In genomic region chr2:233281553-233281952, GRCh38 we compare ENCODE assay signal across 1 cellular context.
TF ChIP-seq lines count a peak whose summit lies in the region.

No MANE protein-coding gene starts in this region.

TF ChIP-seq in GM23338, 12 proteins besides CTCF, POLR2A, EP300 and RAD21 (continued from another document):
- no peak for TF ChIP-seq REST (IDR thresholded peaks at IDR 0.05; ENCODE audit: unreplicated experiment)
- no peak for TF ChIP-seq EZH2 (IDR thresholded peaks at IDR 0.05; ENCODE audit: low read depth, unreplicated experiment)
- no peak for TF ChIP-seq NANOG (IDR thresholded peaks at IDR 0.05; ENCODE audit: borderline replicate concordance)
- no peak for TF ChIP-seq JUNB (IDR thresholded peaks at IDR 0.05; ENCODE audit: unreplicated experiment)
- TF ChIP-seq CREB1 (CRISPR knock-in tag; IDR thresholded peaks at IDR 0.05; ENCODE audit: low read depth): no peak
- no peak for TF ChIP-seq POLR2AphosphoS5 (IDR thresholded peaks at IDR 0.05; ENCODE audit: low read depth)
- no peak for TF ChIP-seq ETS1 (IDR thresholded peaks at IDR 0.05)
